Comparison of ENCODE assay signal across 9 cellular contexts in the genomic region with DNA sequence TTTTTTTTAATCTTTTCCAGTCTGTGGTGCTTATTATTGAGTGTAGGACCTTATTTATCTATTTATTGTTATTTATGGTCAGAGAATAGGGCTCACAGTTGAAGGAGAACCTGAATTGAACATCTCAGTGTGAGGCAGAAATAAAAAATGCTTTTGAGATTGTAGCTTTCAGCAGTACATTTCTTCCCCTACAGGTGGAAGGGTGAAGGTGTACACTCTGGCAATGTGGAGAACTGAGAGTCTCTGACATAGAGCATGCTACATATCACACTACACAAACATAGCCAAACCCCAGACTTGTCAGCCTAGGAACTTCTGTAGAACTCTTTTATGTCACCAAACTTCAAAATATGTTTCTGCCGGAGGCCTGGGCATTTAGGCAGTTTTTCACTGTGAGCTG.
DNase-seq lines count a peak whose midpoint lies in the region; ATAC-seq and TF ChIP-seq lines count a peak whose summit lies in the region.
"Had no signal": no experiment of that assay in that cellular context is flagged by ENCODE, and none has a peak within 500 bp of the region (broad histone marks: within the 10 kb centered on the region; RNA-seq: fewer than 3 reads in every experiment).

No MANE protein-coding gene starts in this region.

- WGBS in GM23248 (ENCODE audit: low coverage in 1 of 2, low lambda C conversion rate in 2 of 2, missing lambda C conversion rate in 2 of 2), 2 experiments: 100% methylated on average over 1 of the region's 1 CpG
- WGBS in right lobe of liver (ENCODE audit: insufficient coverage, low coverage, low lambda C conversion rate, missing lambda C conversion rate): 100% methylated on average over 1 of the region's 1 CpG

- intact Hi-C loops in right lobe of liver (cut with DNase I): no loop called here

- H3K36me3 ChIP-seq in GM23248 (ENCODE audit: low read depth) (no peaks in the 10 kb centered on the region), OCI-LY1 (ENCODE audit: insufficient read depth, low read length) (peaks cover 21% of the 10 kb centered on the region), right lobe of liver (peaks cover 0 to 3% (median 0%) of the 10 kb centered on the region in 4 donors)
- H3K36me3 ChIP-seq: lower lobe of right lung had no signal

- H3K27me3 ChIP-seq in GM23248 (replicated peaks; ENCODE audit: insufficient read depth) (no peaks in the 10 kb centered on the region), OCI-LY1 (ENCODE audit: insufficient read depth, low read length) (no peaks in the 10 kb centered on the region), right lobe of liver (no peaks in the 10 kb centered on the region)

- no peak overlapping the region for H3K4me3 ChIP-seq in GM23248
- H3K4me3 ChIP-seq in OCI-LY1 (ENCODE audit: low read depth, low read length, poor library complexity, severe bottlenecking): no peak overlapping the region
- no peak overlapping the region for H3K4me3 ChIP-seq in right lobe of liver
- H3K4me3 ChIP-seq: lower lobe of right lung had no signal

- DNase-seq in DMS 273 (lab: John Stamatoyannopoulos, UW; ENCODE audit: unreplicated experiment): peak; percentile 23
- DNase-seq in DMS 273 treated with DMSO at 0.1 percent for 48 hours (lab: John Stamatoyannopoulos, UW): no peak
- DNase-seq in GM23248: peak; percentile 7
- DNase-seq in right lobe of liver: no peak
- DNase-seq in DMS153 treated with DMSO at 0.1 percent for 48 hours (lab: John Stamatoyannopoulos, UW; ENCODE audit: unreplicated experiment): no peak
- DNase-seq in DMS153 (lab: John Stamatoyannopoulos, UW): no peak
- no peak for DNase-seq in activated T-cell treated with anti-CD3 and anti-CD28 coated beads, Interleukin-2, amount 50 U/mL, for 48 hours
- DNase-seq: lower lobe of right lung had no signal

- no peaks in the 10 kb centered on the region for H4K20me1 ChIP-seq in GM23248 (ENCODE audit: insufficient read depth)
- H4K20me1 ChIP-seq in OCI-LY1 (ENCODE audit: insufficient read depth, low read length): no peaks in the 10 kb centered on the region

- H3K79me2 ChIP-seq in GM23248 (ENCODE audit: insufficient read depth) (no peaks in the 10 kb centered on the region), OCI-LY1 (ENCODE audit: insufficient read depth, low read length) (no peaks in the 10 kb centered on the region)

- no peak overlapping the region for H3K4me2 ChIP-seq in GM23248 (ENCODE audit: unreplicated experiment)
- no peak overlapping the region for H3K4me2 ChIP-seq in OCI-LY1 (ENCODE audit: low read length)

- no peak overlapping the region for H3K27ac ChIP-seq in GM23248
- peak overlapping the region; percentile 17 for H3K27ac ChIP-seq in OCI-LY1 (ENCODE audit: low read depth, low read length, poor library complexity, severe bottlenecking)
- no peak overlapping the region for H3K27ac ChIP-seq in right lobe of liver
- H3K27ac ChIP-seq: lower lobe of right lung had no signal

- no peak for TF ChIP-seq POLR2A in right lobe of liver (IDR thresholded peaks at IDR 0.05)

- H3K9ac ChIP-seq in GM23248: no peak overlapping the region
- no peak overlapping the region for H3K9ac ChIP-seq in OCI-LY1 (ENCODE audit: low read length)

- in situ Hi-C loops in GM23248 (cut with MboI): loop anchor here (10.0 to 25.0 kb wide), 3 partner anchors 136 to 539 kb away; partner anchors contain the start of gene STIM2

- H2AFZ ChIP-seq in GM23248: no peak overlapping the region
- no peak overlapping the region for H2AFZ ChIP-seq in OCI-LY1 (ENCODE audit: low read length)

- H3K9me3 ChIP-seq in GM23248 (ENCODE audit: low read depth) (no peaks in the 10 kb centered on the region), OCI-LY1 (ENCODE audit: low read length) (no peaks in the 10 kb centered on the region), right lobe of liver (no peaks in the 10 kb centered on the region)
- H3K9me3 ChIP-seq: lower lobe of right lung had no signal

- peak; percentile 39; the same call in 1 of the 2 replicates for TF ChIP-seq CTCF in OCI-LY1 (IDR thresholded peaks at IDR 0.05; ENCODE audit: low read length)
- TF ChIP-seq CTCF in right lobe of liver (IDR thresholded peaks at IDR 0.05): peak; percentile 6 to 25 (median 18)

- ATAC-seq in right lobe of liver: peak; percentile 28 to 62 (median 40)

- no peaks in the 10 kb centered on the region for H3K9me2 ChIP-seq in GM23248 (ENCODE audit: insufficient read depth)
- no peaks in the 10 kb centered on the region for H3K9me2 ChIP-seq in OCI-LY1 (ENCODE audit: low read depth, low read length)

- H3F3A ChIP-seq in GM23248 (ENCODE audit: insufficient read depth) (peaks cover 28% of the 10 kb centered on the region), OCI-LY1 (ENCODE audit: insufficient read depth, low read length) (no peaks in the 10 kb centered on the region)

- peaks cover 30% of the 10 kb centered on the region for H3K4me1 ChIP-seq in GM23248 (ENCODE audit: insufficient read depth)
- H3K4me1 ChIP-seq in OCI-LY1 (ENCODE audit: insufficient read depth, low read length, severe bottlenecking): peaks cover 40% of the 10 kb centered on the region
- peaks cover 0 to 8% (median 0%) of the 10 kb centered on the region in 4 donors for H3K4me1 ChIP-seq in right lobe of liver

Comparison
In these comparisons a context has a peak if more than half of its experiments do, and no peak if none do; other contexts are left out.
1. DNase-seq: peak in DMS 273 (single experiment) and GM23248 (single experiment); none in DMS 273 treated with DMSO at 0.1 percent for 48 hours (single experiment), right lobe of liver (0 of 3), DMS153 treated with DMSO at 0.1 percent for 48 hours (single experiment), DMS153 (single experiment) and activated T-cell treated with anti-CD3 and anti-CD28 coated beads, Interleukin-2, amount 50 U/mL, for 48 hours (0 of 2).